In the genomic region with DNA sequence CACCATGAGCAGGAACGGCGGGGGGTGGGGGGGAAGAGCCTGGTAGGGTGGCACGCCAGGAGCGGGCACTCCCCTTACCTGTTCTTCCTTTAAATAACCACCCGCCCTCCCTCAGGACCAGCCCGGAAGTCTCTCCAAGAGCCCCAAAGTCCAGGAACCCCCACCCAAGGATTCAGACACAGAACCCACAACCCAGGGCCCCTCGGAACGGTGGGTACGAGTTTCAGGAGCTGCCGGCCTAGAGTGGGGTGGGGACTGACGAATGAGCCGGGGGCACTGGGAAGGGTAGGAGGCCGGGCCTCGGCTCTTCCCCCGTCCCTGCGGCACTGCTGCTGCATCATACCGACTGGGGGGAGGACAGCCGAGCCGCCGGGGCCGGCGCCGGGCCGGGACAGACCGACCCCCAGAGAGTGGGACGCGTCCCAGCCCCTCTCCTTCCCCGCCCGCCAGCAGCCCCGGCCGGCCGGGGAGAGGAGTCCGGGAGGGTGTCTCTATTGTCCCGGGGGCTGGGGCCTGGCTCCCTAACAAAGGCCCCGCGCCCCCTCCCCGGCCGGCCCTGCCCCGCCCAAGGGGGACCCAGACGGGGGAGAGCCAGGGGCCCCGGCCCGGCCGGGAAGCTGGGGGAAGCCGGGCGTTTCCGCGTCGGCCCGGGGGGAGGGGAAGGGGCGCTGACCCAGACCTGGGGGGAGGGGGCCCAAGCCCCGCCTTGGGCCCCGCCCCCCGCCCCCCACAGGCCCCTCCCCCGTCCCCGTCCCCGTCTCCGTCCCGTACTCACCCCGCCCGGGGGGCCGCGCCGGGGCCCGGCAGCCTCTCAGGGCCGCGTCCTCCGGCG, we compare ENCODE assay signal across 8 cellular contexts. TPM values are rescaled to one million over a fixed set of nuclear protein-coding genes. Genes with fewer than 3 reads are reported as not detected.
DNase-seq lines count a peak whose midpoint lies in the region; ATAC-seq, FAIRE-seq and TF ChIP-seq lines count a peak whose summit lies in the region.

No MANE protein-coding gene starts in this region.

- peaks cover 36% of the 10 kb centered on the region for H3K4me1 Mint-ChIP-seq in mesothelial cell of epicardium

- BruUV-seq in endothelial cell of umbilical vein (replicated peaks; lab: Mats Ljungman, UMichigan) = no TSS peak

- H3K27me3 Mint-ChIP-seq in mesothelial cell of epicardium (ENCODE audit: low read depth) = no peaks in the 10 kb centered on the region

- no peaks in the 10 kb centered on the region for H3K27me3 ChIP-seq in endothelial cell of umbilical vein (ENCODE audit: control insufficient read depth in 2 of 2, insufficient read depth in 2 of 2, low read length in 2 of 2)
- H3K27me3 ChIP-seq in suprapubic skin = no peaks in the 10 kb centered on the region

- TF ChIP-seq POLR2A in endothelial cell of umbilical vein (IDR thresholded peaks at IDR 0.05; ENCODE audit: low read depth, low read length) = peak; percentile 60
- no peak for TF ChIP-seq POLR2A in suprapubic skin (IDR thresholded peaks at IDR 0.05)

- no peak for TF ChIP-seq EP300 in suprapubic skin (IDR thresholded peaks at IDR 0.05)

- CTCF ChIA-PET in endothelial cell of umbilical vein (lab: Charles Lee) = interaction anchor here (1.0 to 1.8 kb wide), 4 partner anchors 12 to 325 kb away, joined by 3 to 10 read pairs (median 3); partner anchors contain the start of gene TMUB2

- peak overlapping the region; percentile 75 for H3K4me3 Mint-ChIP-seq in mesothelial cell of epicardium

- FAIRE-seq in endothelial cell of umbilical vein (lab: Jason Lieb, UNC) = peak; percentile 24

- no peaks in the 10 kb centered on the region for H3K9me3 Mint-ChIP-seq in mesothelial cell of epicardium

- no peaks in the 10 kb centered on the region for H3K9me1 ChIP-seq in endothelial cell of umbilical vein (replicated peaks; ENCODE audit: control insufficient read depth, extremely low read depth, insufficient read depth, low read length)

- peaks cover 19% of the 10 kb centered on the region for H3K4me1 ChIP-seq in endothelial cell of umbilical vein (ENCODE audit: control insufficient read depth, extremely low read depth, insufficient read depth, low read length)
- peaks cover 40% of the 10 kb centered on the region for H3K4me1 ChIP-seq in suprapubic skin

- H3K4me2 ChIP-seq in endothelial cell of umbilical vein (ENCODE audit: insufficient read depth, low read length) = peak overlapping the region; percentile 71

- dilution Hi-C loops in endothelial cell of umbilical vein (cut with MboI; ENCODE audit: extremely low pct_ligation_motif_present, low sequenced_read_pairs) = no loop called here

- no peaks in the 10 kb centered on the region for H3K9me3 ChIP-seq in endothelial cell of umbilical vein (replicated peaks; ENCODE audit: control insufficient read depth, insufficient read depth, low read length)
- H3K9me3 ChIP-seq in suprapubic skin = no peaks in the 10 kb centered on the region

- 2% methylated on average over 9 of the region's 68 CpGs for WGBS in suprapubic skin

- H3K36me3 ChIP-seq in endothelial cell of umbilical vein (ENCODE audit: control insufficient read depth in 2 of 2, extremely low read depth in 1 of 2, insufficient read depth in 2 of 2, low read length in 2 of 2) (peaks cover 11 to 28% of the 10 kb centered on the region in 2 experiments), suprapubic skin (peaks cover 33% of the 10 kb centered on the region)

- peaks cover 12% of the 10 kb centered on the region for H3K36me3 Mint-ChIP-seq in mesothelial cell of epicardium

- ATAC-seq in HG02763 (IDR thresholded peaks at IDR 0.05; ENCODE audit: unreplicated experiment) = peak; percentile 20

- H3K27ac ChIP-seq in endothelial cell of umbilical vein (ENCODE audit: insufficient read depth, low read depth, low read length) = peak overlapping the region; percentile 67
- H3K27ac ChIP-seq in suprapubic skin = peak overlapping the region; percentile 99

- no peaks in the 10 kb centered on the region for H4K20me1 ChIP-seq in endothelial cell of umbilical vein (replicated peaks; ENCODE audit: control insufficient read depth, extremely low read depth, insufficient read depth, low read length)

- H2AFZ ChIP-seq in endothelial cell of umbilical vein (ENCODE audit: low read depth, low read length) = no peak overlapping the region

- TF ChIP-seq CTCF in endothelial cell of umbilical vein (IDR thresholded peaks at IDR 0.05; ENCODE audit: extremely low read depth in 1 of 2, insufficient read depth in 1 of 2, low read depth in 1 of 2, low read length in 2 of 2) = no peak
- no peak for TF ChIP-seq CTCF in mesothelial cell of epicardium (IDR thresholded peaks at IDR 0.05; ENCODE audit: unreplicated experiment)
- no peak for TF ChIP-seq CTCF in suprapubic skin (IDR thresholded peaks at IDR 0.05)

- H3K4me3 ChIP-seq in endothelial cell of umbilical vein (replicated peaks in 1 of 3; ENCODE audit: insufficient read depth in 1 of 3, low read depth in 1 of 3, low read length in 3 of 3) (peak overlapping the region; percentile 68 to 94 (median 88)), suprapubic skin (peak overlapping the region; percentile 94)

- intact Hi-C loops in endothelial cell of umbilical vein (cut with micrococcal nuclease) = loop anchor here (1.0 kb wide), 1 partner anchor 12 kb away; no protein-coding TSS in a partner anchor

- H3K27ac Mint-ChIP-seq in mesothelial cell of epicardium = peak overlapping the region; percentile 90

- DNase-seq in NCI-H1436 (lab: John Stamatoyannopoulos, UW) (peak; percentile 52), NCI-H1436 treated with DMSO at 0.1 percent for 48 hours (lab: John Stamatoyannopoulos, UW) (no peak), NCI-H460 (ENCODE audit: extremely low read depth, low read depth) (peak; percentile 36), endothelial cell of umbilical vein (ENCODE audit: low read depth, low spot score) (peak; percentile 52), mesothelial cell of epicardium (ENCODE audit: low spot score in 2 of 2, unreplicated experiment in 2 of 2) (peak; percentile 58 to 66), suprapubic skin (ENCODE audit: low spot score in 2 of 2) (peak in 1 of 2 donors; percentile 82)
- peak; percentile 57 for DNase-seq in activated CD8-positive, alpha-beta memory T cell treated with anti-CD3 and anti-CD28 coated beads, Interleukin-2, amount 50 U/mL, for 4 hours

- POLR2A ChIA-PET in endothelial cell of umbilical vein (lab: Charles Lee) = interaction anchor here (1.0 kb wide), 1 partner anchor 12 kb away, joined by 3 read pairs; the partner anchor contains the start of gene TMUB2

- H3K9ac ChIP-seq in endothelial cell of umbilical vein (replicated peaks; ENCODE audit: extremely low read depth, insufficient read depth, low read length) = peak overlapping the region; percentile 83

- H3K79me2 ChIP-seq in endothelial cell of umbilical vein (ENCODE audit: control insufficient read depth, insufficient read depth, low read length) = peaks cover 23% of the 10 kb centered on the region

RNA-seq across cellular contexts. Expression of gene ATXN7L3, which starts 0.7 kb away (rescaled TPM):
- total RNA-seq in NCI-H460 (2014; rRNA removed; shearing (Covaris generic)) = 42.0 and 44.1 TPM in 2 replicates
- 50.7 and 56.5 TPM in 2 replicates for polyA plus RNA-seq in NCI-H460 (2014; cell fraction: nucleus; rRNA removed)
- total RNA-seq in endothelial cell of umbilical vein (82.5 and 102 TPM in 2 replicates), mesothelial cell of epicardium (132 to 143 TPM (median 137 TPM) in 3 replicates), suprapubic skin (10 to 100 TPM; 44.1 to 75.0 (median 67.3) TPM)
- 50.7 and 61.3 TPM in 2 replicates for polyA plus RNA-seq in endothelial cell of umbilical vein
- 54.4 and 57.8 TPM in 2 replicates for polyA plus RNA-seq in endothelial cell of umbilical vein (2011; cell fraction: cytosol; rRNA removed)
- polyA plus RNA-seq in endothelial cell of umbilical vein (2011; cell fraction: nucleus; rRNA removed) = 139 and 153 TPM in 2 replicates
- polyA plus RNA-seq in endothelial cell of umbilical vein (2012) = 47.6 and 49.1 TPM in 2 replicates
- polyA minus RNA-seq in endothelial cell of umbilical vein = 74.9 and 97.1 TPM in 2 replicates
- 18.7 TPM for polyA minus RNA-seq in endothelial cell of umbilical vein (2011; cell fraction: cytosol; rRNA and poly(A)+ RNA removed)
- 36.1 and 38.2 TPM in 2 replicates for polyA minus RNA-seq in endothelial cell of umbilical vein (2011; cell fraction: nucleus; rRNA and poly(A)+ RNA removed)

RNA-seq across cellular contexts. Expression of gene TMUB2, which starts 12.2 kb away (rescaled TPM):
- total RNA-seq in NCI-H460 (2014; rRNA removed; shearing (Covaris generic)) = 28.6 and 32.6 TPM in 2 replicates
- 61.1 and 64.0 TPM in 2 replicates for polyA plus RNA-seq in NCI-H460 (2014; cell fraction: nucleus; rRNA removed)
- total RNA-seq in endothelial cell of umbilical vein (39.5 and 43.6 TPM in 2 replicates), mesothelial cell of epicardium (35.7 to 39.0 TPM (median 37.0 TPM) in 3 replicates), suprapubic skin (10 to 100 TPM; 31.5 to 48.8 (median 36.1) TPM)
- 72.5 and 80.0 TPM in 2 replicates for polyA plus RNA-seq in endothelial cell of umbilical vein
- 50.3 and 55.3 TPM in 2 replicates for polyA plus RNA-seq in endothelial cell of umbilical vein (2011; cell fraction: cytosol; rRNA removed)
- polyA plus RNA-seq in endothelial cell of umbilical vein (2011; cell fraction: nucleus; rRNA removed) = 150 and 171 TPM in 2 replicates
- 32.2 and 40.6 TPM in 2 replicates for polyA plus RNA-seq in endothelial cell of umbilical vein (2012)
- 48.4 and 54.9 TPM in 2 replicates for polyA minus RNA-seq in endothelial cell of umbilical vein
- 11.1 TPM for polyA minus RNA-seq in endothelial cell of umbilical vein (2011; cell fraction: cytosol; rRNA and poly(A)+ RNA removed)
- polyA minus RNA-seq in endothelial cell of umbilical vein (2011; cell fraction: nucleus; rRNA and poly(A)+ RNA removed) = 18.8 and 24.1 TPM in 2 replicates

RNA-seq across cellular contexts. Expression of gene UBTF, which starts 20.5 kb away (rescaled TPM):
- 44.2 and 49.8 TPM in 2 replicates for total RNA-seq in NCI-H460 (2014; rRNA removed; shearing (Covaris generic))
- polyA plus RNA-seq in NCI-H460 (2014; cell fraction: nucleus; rRNA removed) = 50.4 and 56.6 TPM in 2 replicates
- total RNA-seq in endothelial cell of umbilical vein (74.3 and 84.7 TPM in 2 replicates), mesothelial cell of epicardium (113 to 120 TPM (median 119 TPM) in 3 replicates), suprapubic skin (100 to 1,000 TPM in 1 of 4 donors, 10 to 100 TPM in 3; 54.8 to 102 (median 71.8) TPM)
- polyA plus RNA-seq in endothelial cell of umbilical vein = 10.8 and 14.7 TPM in 2 replicates
- 28.1 and 28.3 TPM in 2 replicates for polyA plus RNA-seq in endothelial cell of umbilical vein (2011; cell fraction: cytosol; rRNA removed)
- 48.7 and 49.3 TPM in 2 replicates for polyA plus RNA-seq in endothelial cell of umbilical vein (2011; cell fraction: nucleus; rRNA removed)
- polyA plus RNA-seq in endothelial cell of umbilical vein (2012) = 47.1 and 56.1 TPM in 2 replicates
- 23.8 and 24.3 TPM in 2 replicates for polyA minus RNA-seq in endothelial cell of umbilical vein
- 28.3 TPM for polyA minus RNA-seq in endothelial cell of umbilical vein (2011; cell fraction: cytosol; rRNA and poly(A)+ RNA removed)
- 17.2 and 26.2 TPM in 2 replicates for polyA minus RNA-seq in endothelial cell of umbilical vein (2011; cell fraction: nucleus; rRNA and poly(A)+ RNA removed)

RNA-seq across cellular contexts. Expression of gene ASB16, which starts 28.4 kb away (rescaled TPM):
- not detected in 2 replicates for total RNA-seq in NCI-H460 (2014; rRNA removed; shearing (Covaris generic))
- not detected in 2 replicates for polyA plus RNA-seq in NCI-H460 (2014; cell fraction: nucleus; rRNA removed)
- total RNA-seq in endothelial cell of umbilical vein = not detected in 2 replicates
- polyA plus RNA-seq in endothelial cell of umbilical vein = not detected in 2 replicates
- not detected in 2 replicates for polyA plus RNA-seq in endothelial cell of umbilical vein (2011; cell fraction: cytosol; rRNA removed)
- 0.17 and 0.20 TPM in 2 replicates for polyA plus RNA-seq in endothelial cell of umbilical vein (2011; cell fraction: nucleus; rRNA removed)
- 0.65 and 0.96 TPM in 2 replicates for polyA plus RNA-seq in endothelial cell of umbilical vein (2012)
- polyA minus RNA-seq in endothelial cell of umbilical vein = not detected in 2 replicates
- not detected for polyA minus RNA-seq in endothelial cell of umbilical vein (2011; cell fraction: cytosol; rRNA and poly(A)+ RNA removed)
- polyA minus RNA-seq in endothelial cell of umbilical vein (2011; cell fraction: nucleus; rRNA and poly(A)+ RNA removed) = 0.24 TPM in 1 of 2 replicates, not detected in the other
- 0.14 to 0.16 TPM in 2 of 3 replicates, not detected in the other for total RNA-seq in mesothelial cell of epicardium
- not detected for total RNA-seq in suprapubic skin

RNA-seq across cellular contexts. Expression of gene HROB, which starts 57.2 kb away (rescaled TPM):
- total RNA-seq in NCI-H460 (2014; rRNA removed; shearing (Covaris generic)) = 4.0 and 4.8 TPM in 2 replicates
- polyA plus RNA-seq in NCI-H460 (2014; cell fraction: nucleus; rRNA removed) = 9.9 and 13.2 TPM in 2 replicates
- total RNA-seq in endothelial cell of umbilical vein (9.0 and 10.1 TPM in 2 replicates), mesothelial cell of epicardium (6.0 to 6.4 TPM (median 6.2 TPM) in 3 replicates), suprapubic skin (1 to 10 TPM; 1.6 to 3.7 (median 2.4) TPM)
- polyA plus RNA-seq in endothelial cell of umbilical vein = 6.9 and 7.0 TPM in 2 replicates
- 5.0 and 5.5 TPM in 2 replicates for polyA plus RNA-seq in endothelial cell of umbilical vein (2011; cell fraction: cytosol; rRNA removed)
- 9.7 and 14.6 TPM in 2 replicates for polyA plus RNA-seq in endothelial cell of umbilical vein (2011; cell fraction: nucleus; rRNA removed)
- 2.6 and 5.1 TPM in 2 replicates for polyA plus RNA-seq in endothelial cell of umbilical vein (2012)
- polyA minus RNA-seq in endothelial cell of umbilical vein = 6.5 and 12.4 TPM in 2 replicates
- 12.6 TPM for polyA minus RNA-seq in endothelial cell of umbilical vein (2011; cell fraction: cytosol; rRNA and poly(A)+ RNA removed)
- polyA minus RNA-seq in endothelial cell of umbilical vein (2011; cell fraction: nucleus; rRNA and poly(A)+ RNA removed) = 4.3 and 5.4 TPM in 2 replicates
